Comparison of ENCODE assay signal across 1 cellular context in genomic region chr2:235577404-235578330, GRCh38.
TF ChIP-seq lines count a peak whose summit lies in the region.

No MANE protein-coding gene starts in this region.

TF ChIP-seq in GM23338, 12 proteins besides CTCF, POLR2A, EP300 and RAD21 (continued from another document):
- no peak for TF ChIP-seq ZNF462 (CRISPR knock-in tag; IDR thresholded peaks at IDR 0.05)
- no peak for TF ChIP-seq ETS1 (IDR thresholded peaks at IDR 0.05)
- no peak for TF ChIP-seq POLR2AphosphoS5 (IDR thresholded peaks at IDR 0.05; ENCODE audit: low read depth)
- no peak for TF ChIP-seq STAT1 (IDR thresholded peaks at IDR 0.05; ENCODE audit: unreplicated experiment)
- no peak for TF ChIP-seq EZH2phosphoT487 (IDR thresholded peaks at IDR 0.05; ENCODE audit: unreplicated experiment)
- no peak for TF ChIP-seq JUNB (IDR thresholded peaks at IDR 0.05; ENCODE audit: unreplicated experiment)
- no peak for TF ChIP-seq EZH2 (IDR thresholded peaks at IDR 0.05; ENCODE audit: low read depth, unreplicated experiment)
